23 cellular contexts compared by ENCODE assay signal in genomic region chr16:54525104-54525503, GRCh38.
DNase-seq lines count a peak whose midpoint lies in the region; ATAC-seq and TF ChIP-seq lines count a peak whose summit lies in the region.
"Had no signal": no experiment of that assay in that cellular context is flagged by ENCODE, and none has a peak within 500 bp of the region (broad histone marks: within the 10 kb centered on the region; RNA-seq: fewer than 3 reads in every experiment).

No MANE protein-coding gene starts in this region.

- no peak for TF ChIP-seq CTCF in heart right ventricle (IDR thresholded peaks at IDR 0.05)

- intact Hi-C loops in Right ventricle myocardium superior (cut with DNase I): no loop called here
- intact Hi-C loops in left cardiac atrium (cut with DNase I): no loop called here
- intact Hi-C loops in heart right ventricle (cut with DNase I): no loop called here
- intact Hi-C loops in cardiac septum (cut with DNase I): loop anchor here (5.0 kb wide), 1 partner anchor 238 kb away; the partner anchor contains the start of gene IRX3
- intact Hi-C loops in right cardiac atrium (cut with DNase I): no loop called here
- intact Hi-C loops in aorta (cut with DNase I): no loop called here

- H3K27me3 ChIP-seq in heart right ventricle (no peaks in the 10 kb centered on the region), right cardiac atrium (ENCODE audit: control insufficient read depth, insufficient read depth) (no peaks in the 10 kb centered on the region), aorta (ENCODE audit: control insufficient read depth in 1 of 2, insufficient read depth in 2 of 2, low read length in 1 of 2) (no peaks in the 10 kb centered on the region)
- H3K27me3 ChIP-seq: BE2C, BLaER1 had no signal

- no peak overlapping the region for H3K4me3 ChIP-seq in heart right ventricle
- H3K4me3 ChIP-seq in right cardiac atrium (ENCODE audit: low read length): no peak overlapping the region
- no peak overlapping the region for H3K4me3 ChIP-seq in aorta (ENCODE audit: low read length in 2 of 2)
- H3K4me3 ChIP-seq: BLaER1, GM12878 had no signal

- no peaks in the 10 kb centered on the region for H3K36me3 ChIP-seq in heart right ventricle
- H3K36me3 ChIP-seq in aorta (ENCODE audit: control insufficient read depth in 1 of 2, insufficient read depth in 2 of 2, low read length in 1 of 2): no peaks in the 10 kb centered on the region
- H3K36me3 ChIP-seq: BE2C, BLaER1 had no signal

- peaks cover 0 to 29% (median 10%) of the 10 kb centered on the region in 11 donors for H3K9me3 ChIP-seq in heart right ventricle
- H3K9me3 ChIP-seq in right cardiac atrium (ENCODE audit: control insufficient read depth, low read length): no peaks in the 10 kb centered on the region
- H3K9me3 ChIP-seq in aorta (ENCODE audit: control insufficient read depth, low read length): peaks cover 7% of the 10 kb centered on the region
- H3K9me3 ChIP-seq: BE2C had no signal

- ATAC-seq in Right ventricle myocardium superior (ENCODE audit: poor library complexity) (peak; percentile 81), left cardiac atrium (no peak), heart right ventricle (peak in 6 of 8 donors; percentile 32 to 86 (median 51)), right cardiac atrium (peak; percentile 41 to 69), aorta (ENCODE audit: low FRiP score) (no peak)
- ATAC-seq: GM12878 had no signal

- DNase-seq in Right ventricle myocardium superior (no peak), left cardiac atrium (no peak), heart right ventricle (no peak), cardiac septum (ENCODE audit: low spot score) (no peak), right cardiac atrium (peak in 1 of 3 donors; percentile 59), aorta (no peak)
- DNase-seq: 8988T; ACHN; BE2C; C1 segment of cervical spinal cord; CD4-positive, alpha-beta memory T cell; CD4-positive, CD25-positive, alpha-beta regulatory T cell; CD8-positive, alpha-beta memory T cell; COR-L47; DMS 273 treated with DMSO at 0.1 percent for 48 hours; DMS153; DMS53; DMS79; DND-41; EL; GDM1 had no signal

- 39 to 56% methylated on average over 4 of the region's 4 CpGs for WGBS in heart right ventricle, 2 donors
- 49% methylated on average over 4 of the region's 4 CpGs for WGBS in right cardiac atrium
- 81 to 88% methylated on average over 4 of the region's 4 CpGs for WGBS in aorta, 2 donors

- H3K4me1 ChIP-seq in heart right ventricle (peaks cover 0 to 42% (median 19%) of the 10 kb centered on the region in 9 donors), right cardiac atrium (ENCODE audit: control insufficient read depth, insufficient read depth, low read length) (peaks cover 6% of the 10 kb centered on the region), aorta (ENCODE audit: control insufficient read depth in 1 of 2, insufficient read depth in 2 of 2, low read length in 2 of 2) (no peaks in the 10 kb centered on the region)
- H3K4me1 ChIP-seq: BE2C, BLaER1 had no signal

- peak overlapping the region in 1 of 10 donors; percentile 37 for H3K27ac ChIP-seq in heart right ventricle
- H3K27ac ChIP-seq in right cardiac atrium (ENCODE audit: low read length): no peak overlapping the region
- H3K27ac ChIP-seq in aorta (ENCODE audit: low read depth in 1 of 2, low read length in 2 of 2): no peak overlapping the region
- H3K27ac ChIP-seq: BLaER1 had no signal

Comparison
In these comparisons a context has a peak if more than half of its experiments do, and no peak if none do; other contexts are left out.
1. ATAC-seq: peak in Right ventricle myocardium superior (single experiment), heart right ventricle (6 of 8) and right cardiac atrium (2 of 2); none in left cardiac atrium (0 of 2) and aorta (single experiment).